22 cellular contexts compared by ENCODE assay signal in genomic region chr19:1911098-1911497, GRCh38. TPM values are rescaled to one million over a fixed set of nuclear protein-coding genes. Genes with fewer than 3 reads are reported as not detected.
DNase-seq lines count a peak whose midpoint lies in the region; ATAC-seq lines count a peak whose summit lies in the region.
"Had no signal": no experiment of that assay in that cellular context is flagged by ENCODE, and none has a peak within 500 bp of the region (broad histone marks: within the 10 kb centered on the region; RNA-seq: fewer than 3 reads in every experiment).

No MANE protein-coding gene starts in this region.

- H3K4me1 ChIP-seq in trophoblast cell (ENCODE audit: control insufficient read depth in 1 of 2, insufficient read depth in 2 of 2, low read length in 2 of 2), result peaks cover 14 to 25% of the 10 kb centered on the region in 2 experiments

- no peaks in the 10 kb centered on the region for H3K27me3 Mint-ChIP-seq in activated CD4-positive, alpha-beta T cell treated with anti-CD3 and anti-CD28 coated beads, Interleukin-2, amount 10 ng/mL, durations not matched to agents 7 days and 5 days
- no peaks in the 10 kb centered on the region for H3K27me3 Mint-ChIP-seq in activated T-helper 1 cell treated with anti-CD3 and anti-CD28 coated beads, Interleukin-12 subunit alpha, Interleukin-12 subunit beta, Interleukin-2, Interleukin-4 antibody, amounts not matched to agents 30 ng/mL and 10 ng/mL and 1 ng/mL, durations not matched to agents 14 hours and 24 hours and 36 hours (ENCODE audit: insufficient read depth)
- H3K27me3 Mint-ChIP-seq in T-cell, result no peaks in the 10 kb centered on the region
- H3K27me3 Mint-ChIP-seq: B cell; CD8-positive, alpha-beta memory T cell; IgD-negative memory B cell had no signal

- peak in 1 of 4 experiments; percentile 85 for ATAC-seq in T-cell (replicated peaks in 1 of 4)

- no peak overlapping the region for H3K23ac ChIP-seq in trophoblast cell (ENCODE audit: low read length)

- no peak overlapping the region for H3K14ac ChIP-seq in trophoblast cell (ENCODE audit: low read length)

- no peak overlapping the region for H2AK5ac ChIP-seq in trophoblast cell (ENCODE audit: low read length)

- peaks cover 3% of the 10 kb centered on the region for H3K79me1 ChIP-seq in trophoblast cell (ENCODE audit: low read length)

- peaks cover 10% of the 10 kb centered on the region for H3K36me3 Mint-ChIP-seq in activated CD4-positive, alpha-beta T cell treated with anti-CD3 and anti-CD28 coated beads, Interleukin-2, amount 10 ng/mL, durations not matched to agents 7 days and 5 days (ENCODE audit: low read depth)
- H3K36me3 Mint-ChIP-seq in activated T-helper 1 cell treated with anti-CD3 and anti-CD28 coated beads, Interleukin-12 subunit alpha, Interleukin-12 subunit beta, Interleukin-2, Interleukin-4 antibody, amounts not matched to agents 30 ng/mL and 10 ng/mL and 1 ng/mL, durations not matched to agents 14 hours and 24 hours and 36 hours (ENCODE audit: low read depth), result peaks cover 3% of the 10 kb centered on the region
- H3K36me3 Mint-ChIP-seq in T-cell, result no peaks in the 10 kb centered on the region
- H3K36me3 Mint-ChIP-seq: IgD-negative memory B cell had no signal

- H4K91ac ChIP-seq in trophoblast cell (ENCODE audit: low read depth, low read length), result no peak overlapping the region

- H3K9me3 ChIP-seq in trophoblast cell (ENCODE audit: insufficient read depth, low read depth, low read length), result no peaks in the 10 kb centered on the region

- H3K4me1 Mint-ChIP-seq in activated CD4-positive, alpha-beta T cell treated with anti-CD3 and anti-CD28 coated beads, Interleukin-2, amount 10 ng/mL, durations not matched to agents 7 days and 5 days, result peaks cover 24% of the 10 kb centered on the region
- H3K4me1 Mint-ChIP-seq in activated T-helper 1 cell treated with anti-CD3 and anti-CD28 coated beads, Interleukin-12 subunit alpha, Interleukin-12 subunit beta, Interleukin-2, Interleukin-4 antibody, amounts not matched to agents 30 ng/mL and 10 ng/mL and 1 ng/mL, durations not matched to agents 14 hours and 24 hours and 36 hours (ENCODE audit: low read depth), result peaks cover 6% of the 10 kb centered on the region
- H3K4me1 Mint-ChIP-seq in T-cell, result peaks cover 22 to 44% (median 23%) of the 10 kb centered on the region in 3 donors

- peak overlapping the region; percentile 72 for H3K27ac Mint-ChIP-seq in activated CD4-positive, alpha-beta T cell treated with anti-CD3 and anti-CD28 coated beads, Interleukin-2, amount 10 ng/mL, durations not matched to agents 7 days and 5 days
- H3K27ac Mint-ChIP-seq in activated T-helper 1 cell treated with anti-CD3 and anti-CD28 coated beads, Interleukin-12 subunit alpha, Interleukin-12 subunit beta, Interleukin-2, Interleukin-4 antibody, amounts not matched to agents 30 ng/mL and 10 ng/mL and 1 ng/mL, durations not matched to agents 14 hours and 24 hours and 36 hours, result no peak overlapping the region
- H3K27ac Mint-ChIP-seq in T-cell, result peak overlapping the region; percentile 46 to 95
- H3K27ac Mint-ChIP-seq: B cell had no signal

- WGBS in trophoblast cell (ENCODE audit: extremely low coverage, insufficient coverage, insufficient read length), result no CpG with 5 or more reads among the region's 13 CpGs

- H2BK5ac ChIP-seq in trophoblast cell (ENCODE audit: low read depth, low read length, poor library complexity), result no peak overlapping the region

- no peak overlapping the region for H3K27ac ChIP-seq in trophoblast cell (ENCODE audit: low read depth, low read length)
- H3K27ac ChIP-seq: 22Rv1, HL-60, KMS-11 had no signal

- peaks cover 47 to 53% of the 10 kb centered on the region in 2 experiments for H3K36me3 ChIP-seq in trophoblast cell (ENCODE audit: control insufficient read depth in 1 of 2, insufficient read depth in 2 of 2, low read length in 2 of 2)

- H3K18ac ChIP-seq in trophoblast cell (ENCODE audit: low read length), result no peak overlapping the region

- H3K9ac ChIP-seq in trophoblast cell (ENCODE audit: low read length), result no peak overlapping the region
- H3K9ac ChIP-seq: KMS-11 had no signal

- H3K4me3 ChIP-seq in trophoblast cell (ENCODE audit: low read depth, low read length), result no peak overlapping the region

- H4K12ac ChIP-seq in trophoblast cell (ENCODE audit: low read depth, low read length), result no peak overlapping the region

- no peak overlapping the region for H2BK120ac ChIP-seq in trophoblast cell (ENCODE audit: insufficient read depth, low read length, poor library complexity)

- H3K27me3 ChIP-seq in trophoblast cell (ENCODE audit: insufficient read depth, low read length), result no peaks in the 10 kb centered on the region

- H2AFZ ChIP-seq in trophoblast cell (ENCODE audit: insufficient read depth, low read length, poor library complexity), result no peak overlapping the region

- H3K79me2 ChIP-seq in trophoblast cell (ENCODE audit: control insufficient read depth, insufficient read depth, low read length, poor library complexity), result peaks cover 27% of the 10 kb centered on the region

- intact Hi-C loops in activated T-helper 1 cell treated with anti-CD3 and anti-CD28 coated beads, Interleukin-12 subunit alpha, Interleukin-12 subunit beta, Interleukin-2, Interleukin-4 antibody, amounts not matched to agents 30 ng/mL and 10 ng/mL and 1 ng/mL, durations not matched to agents 14 hours and 24 hours and 36 hours (cut with micrococcal nuclease), result no loop called here

- no peak overlapping the region for H2BK12ac ChIP-seq in trophoblast cell (ENCODE audit: low read length)

- no peak overlapping the region for H3K4me2 ChIP-seq in trophoblast cell (ENCODE audit: low read length)
- H3K4me2 ChIP-seq: KMS-11 had no signal

- no peak overlapping the region for H4K8ac ChIP-seq in trophoblast cell (ENCODE audit: low read depth, low read length)

- POLR2A ChIA-PET in activated CD4-positive, alpha-beta T cell treated with anti-CD3 and anti-CD28 coated beads, Interleukin-2, amount 10 ng/mL, durations not matched to agents 7 days and 5 days (lab: Charles Lee), result no interaction called here
- POLR2A ChIA-PET in T-cell (lab: Charles Lee), result no interaction called here

- CTCF ChIA-PET in activated CD4-positive, alpha-beta T cell treated with anti-CD3 and anti-CD28 coated beads, Interleukin-2, amount 10 ng/mL, durations not matched to agents 7 days and 5 days (lab: Charles Lee), result interaction anchor here (1.1 kb wide), 1 partner anchor 121 kb away, joined by 7 read pairs; no protein-coding TSS in a partner anchor
- CTCF ChIA-PET in T-cell (lab: Charles Lee), result interaction anchor here in 1 of 2 donors (0.6 kb wide), 1 partner anchor 14 kb away, joined by 4 read pairs; no protein-coding TSS in a partner anchor

- no peak overlapping the region for H3K4me3 Mint-ChIP-seq in activated CD4-positive, alpha-beta T cell treated with anti-CD3 and anti-CD28 coated beads, Interleukin-2, amount 10 ng/mL, durations not matched to agents 7 days and 5 days
- no peak overlapping the region for H3K4me3 Mint-ChIP-seq in activated T-helper 1 cell treated with anti-CD3 and anti-CD28 coated beads, Interleukin-12 subunit alpha, Interleukin-12 subunit beta, Interleukin-2, Interleukin-4 antibody, amounts not matched to agents 30 ng/mL and 10 ng/mL and 1 ng/mL, durations not matched to agents 14 hours and 24 hours and 36 hours
- H3K4me3 Mint-ChIP-seq in T-cell, result peak overlapping the region in 1 of 3 donors; percentile 60
- H3K4me3 Mint-ChIP-seq: B cell, CD14-positive monocyte had no signal

- no peaks in the 10 kb centered on the region for H3K9me3 Mint-ChIP-seq in activated CD4-positive, alpha-beta T cell treated with anti-CD3 and anti-CD28 coated beads, Interleukin-2, amount 10 ng/mL, durations not matched to agents 7 days and 5 days
- H3K9me3 Mint-ChIP-seq in activated T-helper 1 cell treated with anti-CD3 and anti-CD28 coated beads, Interleukin-12 subunit alpha, Interleukin-12 subunit beta, Interleukin-2, Interleukin-4 antibody, amounts not matched to agents 30 ng/mL and 10 ng/mL and 1 ng/mL, durations not matched to agents 14 hours and 24 hours and 36 hours, result no peaks in the 10 kb centered on the region
- H3K9me3 Mint-ChIP-seq in T-cell, result no peaks in the 10 kb centered on the region
- H3K9me3 Mint-ChIP-seq: CD8-positive, alpha-beta memory T cell; IgD-negative memory B cell had no signal

- DNase-seq in activated CD4-positive, alpha-beta T cell treated with anti-CD3 and anti-CD28 coated beads, Interleukin-2, amount 10 ng/mL, durations not matched to agents 7 days and 5 days, result no peak
- DNase-seq in activated CD4-positive, alpha-beta T cell treated with anti-CD3 and anti-CD28 coated beads, Interleukin-2, amount 50 U/mL, for 4 hours, result no peak
- peak; percentile 52 for DNase-seq in activated T-helper 1 cell treated with Interleukin-2 at 50 U/mL for 16 hours (ENCODE audit: low read depth)
- DNase-seq in activated T-helper 1 cell treated with anti-CD3 and anti-CD28 coated beads, Interleukin-12 subunit alpha, Interleukin-12 subunit beta, Interleukin-2, Interleukin-4 antibody, amounts not matched to agents 30 ng/mL and 10 ng/mL and 1 ng/mL, durations not matched to agents 14 hours and 24 hours and 36 hours (ENCODE audit: low spot score), result no peak
- peak in 5 of 34 experiments; percentile 26 to 61 (median 46) for DNase-seq in T-cell
- DNase-seq in trophoblast cell, result no peak
- no peak for DNase-seq in SW480 (ENCODE audit: low spot score)
- DNase-seq: Calu3; CD8-positive, alpha-beta memory T cell; DMS79 treated with DMSO at 0.1 percent for 48 hours; GF-D8; MM.1S; NCI-H2029; NCI-H446; NCI-H524 treated with DMSO at 0.1 percent for 48 hours; NCI-H774 had no signal

- H3K4ac ChIP-seq in trophoblast cell (ENCODE audit: low read depth, low read length), result peak overlapping the region; percentile 53

RNA-seq across cellular contexts. Expression of gene ADAT3, which starts 5.9 kb away (rescaled TPM):
- total RNA-seq in activated CD4-positive, alpha-beta T cell treated with anti-CD3 and anti-CD28 coated beads, Interleukin-2, amount 10 ng/mL, durations not matched to agents 7 days and 5 days, result 10 to 100 TPM; 10.6 to 13.3 TPM
- 8.4 and 9.6 TPM in 2 replicates for total RNA-seq in activated T-helper 1 cell treated with anti-CD3 and anti-CD28 coated beads, Interleukin-12 subunit alpha, Interleukin-12 subunit beta, Interleukin-2, Interleukin-4 antibody, amounts not matched to agents 30 ng/mL and 10 ng/mL and 1 ng/mL, durations not matched to agents 14 hours and 24 hours and 36 hours
- total RNA-seq in T-cell, result 10 to 100 TPM in 1 of 5 donors, 1 to 10 TPM in 4; 6.0 to 16.1 (median 7.7) TPM
- 10.9 and 12.1 TPM in 2 replicates for polyA plus RNA-seq in trophoblast cell (2013)

RNA-seq across cellular contexts. Expression of gene SCAMP4, which starts 5.9 kb away (rescaled TPM):
- 10 to 100 TPM; 27.5 to 37.9 TPM for total RNA-seq in activated CD4-positive, alpha-beta T cell treated with anti-CD3 and anti-CD28 coated beads, Interleukin-2, amount 10 ng/mL, durations not matched to agents 7 days and 5 days
- 38.0 and 41.5 TPM in 2 replicates for total RNA-seq in activated T-helper 1 cell treated with anti-CD3 and anti-CD28 coated beads, Interleukin-12 subunit alpha, Interleukin-12 subunit beta, Interleukin-2, Interleukin-4 antibody, amounts not matched to agents 30 ng/mL and 10 ng/mL and 1 ng/mL, durations not matched to agents 14 hours and 24 hours and 36 hours
- 10 to 100 TPM; 24.8 to 49.2 (median 27.5) TPM for total RNA-seq in T-cell
- polyA plus RNA-seq in trophoblast cell (2013), result 70.2 and 70.3 TPM in 2 replicates

RNA-seq across cellular contexts. Expression of gene ABHD17A, which starts 25.8 kb away (rescaled TPM):
- 100 to 1,000 TPM; 180 TPM for total RNA-seq in activated CD4-positive, alpha-beta T cell treated with anti-CD3 and anti-CD28 coated beads, Interleukin-2, amount 10 ng/mL, durations not matched to agents 7 days and 5 days
- 115 TPM in 2 replicates for total RNA-seq in activated T-helper 1 cell treated with anti-CD3 and anti-CD28 coated beads, Interleukin-12 subunit alpha, Interleukin-12 subunit beta, Interleukin-2, Interleukin-4 antibody, amounts not matched to agents 30 ng/mL and 10 ng/mL and 1 ng/mL, durations not matched to agents 14 hours and 24 hours and 36 hours
- 100 to 1,000 TPM; 136 to 185 (median 151) TPM for total RNA-seq in T-cell
- 55.3 and 58.0 TPM in 2 replicates for polyA plus RNA-seq in trophoblast cell (2013)

RNA-seq across cellular contexts. Expression of gene CSNK1G2, which starts 29.9 kb away (rescaled TPM):
- 100 to 1,000 TPM; 112 to 119 TPM for total RNA-seq in activated CD4-positive, alpha-beta T cell treated with anti-CD3 and anti-CD28 coated beads, Interleukin-2, amount 10 ng/mL, durations not matched to agents 7 days and 5 days
- total RNA-seq in activated T-helper 1 cell treated with anti-CD3 and anti-CD28 coated beads, Interleukin-12 subunit alpha, Interleukin-12 subunit beta, Interleukin-2, Interleukin-4 antibody, amounts not matched to agents 30 ng/mL and 10 ng/mL and 1 ng/mL, durations not matched to agents 14 hours and 24 hours and 36 hours, result 95.2 and 101 TPM in 2 replicates
- total RNA-seq in T-cell, result 100 to 1,000 TPM; 104 to 181 (median 161) TPM
- polyA plus RNA-seq in trophoblast cell (2013), result 92.2 and 93.2 TPM in 2 replicates

RNA-seq across cellular contexts. Expression of gene KLF16, which starts 47.7 kb away (rescaled TPM):
- total RNA-seq in activated CD4-positive, alpha-beta T cell treated with anti-CD3 and anti-CD28 coated beads, Interleukin-2, amount 10 ng/mL, durations not matched to agents 7 days and 5 days, result 10 to 100 TPM; 24.0 to 25.5 TPM
- 34.5 and 39.1 TPM in 2 replicates for total RNA-seq in activated T-helper 1 cell treated with anti-CD3 and anti-CD28 coated beads, Interleukin-12 subunit alpha, Interleukin-12 subunit beta, Interleukin-2, Interleukin-4 antibody, amounts not matched to agents 30 ng/mL and 10 ng/mL and 1 ng/mL, durations not matched to agents 14 hours and 24 hours and 36 hours
- 10 to 100 TPM; 29.8 to 61.4 (median 32.7) TPM for total RNA-seq in T-cell
- 18.5 and 21.1 TPM in 2 replicates for polyA plus RNA-seq in trophoblast cell (2013)
